Comparison of ENCODE assay signal across 8 cellular contexts in genomic region chr1:152870831-152871730, GRCh38. TPM values are rescaled to one million over a fixed set of nuclear protein-coding genes. Genes with fewer than 3 reads are reported as not detected.
A peak's percentile ranks its signal among the peaks of the same experiment; 100 is the strongest.
DNase-seq lines count a peak whose midpoint lies in the region; ATAC-seq and TF ChIP-seq lines count a peak whose summit lies in the region.

No MANE protein-coding gene starts in this region.

- no peaks in the 10 kb centered on the region for H3K36me3 ChIP-seq in Panc1 (ENCODE audit: control insufficient read depth, insufficient read depth, low read length)
- H3K36me3 ChIP-seq in sigmoid colon, result no peaks in the 10 kb centered on the region

- in situ Hi-C loops in Panc1 (cut with HindIII; ENCODE audit: low pct_unique_long_range_greater_than_20kb, low sequenced_read_pairs), result no loop called here

- TF ChIP-seq CTCF in AG09319 (IDR thresholded peaks at IDR 0.05; ENCODE audit: low read depth, low read length), result peak; percentile 59
- TF ChIP-seq CTCF in Panc1 (IDR thresholded peaks at IDR 0.05), result peak; percentile 81
- no peak for TF ChIP-seq CTCF in sigmoid colon (IDR thresholded peaks at IDR 0.05)

- H3K4me1 ChIP-seq in Panc1 (ENCODE audit: control insufficient read depth, insufficient read depth, low read length) (no peaks in the 10 kb centered on the region), sigmoid colon (no peaks in the 10 kb centered on the region)

- no peaks in the 10 kb centered on the region for H3K9me3 ChIP-seq in Panc1 (ENCODE audit: control insufficient read depth, insufficient read depth, low read depth, low read length)
- no peaks in the 10 kb centered on the region for H3K9me3 ChIP-seq in sigmoid colon

- CTCF ChIA-PET in Panc1 (lab: Charles Lee), result interaction anchor here (0.6 to 1.4 kb wide), 3 partner anchors 217 to 329 kb away, joined by 3 to 11 read pairs (median 3); no protein-coding TSS in a partner anchor

- no TSS peak for BruUV-seq in Panc1 (replicated peaks; lab: Mats Ljungman, UMichigan)

- H3K27ac ChIP-seq in Panc1 (ENCODE audit: low read length) (no peak overlapping the region), sigmoid colon (no peak overlapping the region)

- H3K4me3 ChIP-seq in Panc1 (ENCODE audit: low read depth in 2 of 2, low read length in 2 of 2), result no peak overlapping the region
- no peak overlapping the region for H3K4me3 ChIP-seq in sigmoid colon

- DNase-seq in AG09319 (ENCODE audit: extremely low read depth, low read depth), result no peak
- peak; percentile 18 for DNase-seq in Panc1 (ENCODE audit: low read depth, low spot score)
- DNase-seq in glomerular visceral epithelial cell (ENCODE audit: extremely low spot score), result peak; percentile 7
- DNase-seq in UCSD-AML1 (lab: John Stamatoyannopoulos, UW; ENCODE audit: unreplicated experiment), result no peak
- no peak for DNase-seq in sigmoid colon

- 50 to 52% methylated on average over 17 of the region's 17 CpGs for WGBS in sigmoid colon, 2 donors

- ATAC-seq in GM19035 (IDR thresholded peaks at IDR 0.05; ENCODE audit: unreplicated experiment) (peak; percentile 30), Panc1 (peak; percentile 88), HG02938 (IDR thresholded peaks at IDR 0.05; ENCODE audit: unreplicated experiment) (no peak), GM19324 (IDR thresholded peaks at IDR 0.05; ENCODE audit: low FRiP score, unreplicated experiment) (no peak)

- POLR2A ChIA-PET in Panc1 (lab: Charles Lee), result no interaction called here

- no peak for TF ChIP-seq EP300 in sigmoid colon (IDR thresholded peaks at IDR 0.05)

- no peaks in the 10 kb centered on the region; the same call in 1 of the 2 replicates for H3K27me3 ChIP-seq in Panc1 (ENCODE audit: control insufficient read depth, insufficient read depth, low read length)
- no peaks in the 10 kb centered on the region for H3K27me3 ChIP-seq in sigmoid colon

- intact Hi-C loops in Panc1 (cut with micrococcal nuclease; ENCODE audit: unreplicated experiment), result loop anchor here (1.0 to 10.0 kb wide), 4 partner anchors 51 to 352 kb away; partner anchors contain the start of gene SPRR1B
- intact Hi-C loops in sigmoid colon (cut with DNase I), result loop anchor here (5.0 kb wide), 1 partner anchor 351 kb away; no protein-coding TSS in a partner anchor

- no peak for TF ChIP-seq POLR2A in sigmoid colon (IDR thresholded peaks at IDR 0.05)

RNA-seq across cellular contexts. Expression of gene SMCP, which starts 7.0 kb away (rescaled TPM):
- total RNA-seq in Panc1 (2021; ENCODE audit: unreplicated experiment) (not detected), sigmoid colon (not detected)
- polyA plus RNA-seq in Panc1 (2012; ENCODE audit: insufficient read length), result not detected
- polyA plus RNA-seq in sigmoid colon, result not detected

RNA-seq across cellular contexts. Expression of gene LCE7A, which starts 11.3 kb away (rescaled TPM):
- total RNA-seq in Panc1 (2021; ENCODE audit: unreplicated experiment) (not detected), sigmoid colon (not detected)
- not detected for polyA plus RNA-seq in Panc1 (2012; ENCODE audit: insufficient read length)
- not detected for polyA plus RNA-seq in sigmoid colon

RNA-seq across cellular contexts. Expression of gene LCE6A, which starts 28.4 kb away (rescaled TPM):
- total RNA-seq in Panc1 (2021; ENCODE audit: unreplicated experiment), result not detected
- not detected for polyA plus RNA-seq in Panc1 (2012; ENCODE audit: insufficient read length)
- not detected for total RNA-seq in sigmoid colon
- polyA plus RNA-seq in sigmoid colon, result 1 to 10 TPM in 1 of 3 donors, not detected in 2; 2.4 TPM

RNA-seq across cellular contexts. Expression of gene IVL, which starts 37.3 kb away (rescaled TPM):
- total RNA-seq in Panc1 (2021; ENCODE audit: unreplicated experiment) (not detected), sigmoid colon (not detected)
- not detected for polyA plus RNA-seq in Panc1 (2012; ENCODE audit: insufficient read length)
- polyA plus RNA-seq in sigmoid colon, result 1 to 10 TPM in 1 of 3 donors, under 1 TPM in 1, not detected in 1; 0.03 to 1.2 TPM

RNA-seq across cellular contexts. Expression of gene LCE1A, which starts 43.8 kb away (rescaled TPM):
- not detected for total RNA-seq in Panc1 (2021; ENCODE audit: unreplicated experiment)
- polyA plus RNA-seq in Panc1 (2012; ENCODE audit: insufficient read length), result not detected
- total RNA-seq in sigmoid colon, result not detected
- not detected for polyA plus RNA-seq in sigmoid colon

Comparison
In these comparisons a context has a peak if more than half of its experiments do, and no peak if none do; other contexts are left out.
1. DNase-seq: peak in Panc1 (single experiment) and glomerular visceral epithelial cell (single experiment); none in AG09319 (single experiment), UCSD-AML1 (single experiment) and sigmoid colon (single experiment).
2. CTCF ChIP-seq: peak in AG09319 (single experiment) and Panc1 (single experiment); none in sigmoid colon (0 of 4).
3. ATAC-seq: peak in GM19035 (single experiment) and Panc1 (single experiment); none in HG02938 (single experiment) and GM19324 (single experiment).